1 cellular context compared by ENCODE assay signal in the genomic region with DNA sequence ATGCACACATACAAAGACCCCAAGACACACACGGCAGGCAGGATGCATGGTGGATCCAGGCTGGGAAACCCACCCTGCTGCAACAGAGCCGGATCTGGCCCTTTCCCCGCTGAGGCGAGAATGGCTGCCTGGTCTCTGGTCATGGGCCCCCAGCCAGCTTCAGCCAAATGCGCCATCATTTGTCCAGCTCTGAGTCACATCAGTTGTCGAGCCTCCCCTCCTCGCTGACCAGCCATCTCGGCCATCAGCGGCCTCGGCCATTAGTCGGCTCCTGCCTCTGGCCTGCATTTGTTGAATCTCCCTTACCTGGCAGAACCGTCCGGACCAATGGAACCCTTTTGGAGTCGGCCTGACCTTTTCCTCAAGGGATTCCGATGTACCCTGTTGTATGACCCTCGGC.
TF ChIP-seq lines count a peak whose summit lies in the region.

No MANE protein-coding gene starts in this region.

TF ChIP-seq in K562, 482 proteins besides CTCF, POLR2A, EP300 and RAD21:
- TF ChIP-seq E2F3 (CRISPR knock-in tag; IDR thresholded peaks at IDR 0.05) (no peak), HLTF (IDR thresholded peaks at IDR 0.05) (no peak), YY1 (IDR thresholded peaks at IDR 0.05; ENCODE audit: borderline replicate concordance in 1 of 3, control insufficient read depth in 1 of 3, extremely low read depth in 1 of 3, insufficient read depth in 3 of 3, insufficient read length in 1 of 3, insufficient replicate concordance in 2 of 3, low read depth in 1 of 3, low read length in 2 of 3) (peak in 1 of 3 experiments; percentile 28)
- TF ChIP-seq, protein P1, sequence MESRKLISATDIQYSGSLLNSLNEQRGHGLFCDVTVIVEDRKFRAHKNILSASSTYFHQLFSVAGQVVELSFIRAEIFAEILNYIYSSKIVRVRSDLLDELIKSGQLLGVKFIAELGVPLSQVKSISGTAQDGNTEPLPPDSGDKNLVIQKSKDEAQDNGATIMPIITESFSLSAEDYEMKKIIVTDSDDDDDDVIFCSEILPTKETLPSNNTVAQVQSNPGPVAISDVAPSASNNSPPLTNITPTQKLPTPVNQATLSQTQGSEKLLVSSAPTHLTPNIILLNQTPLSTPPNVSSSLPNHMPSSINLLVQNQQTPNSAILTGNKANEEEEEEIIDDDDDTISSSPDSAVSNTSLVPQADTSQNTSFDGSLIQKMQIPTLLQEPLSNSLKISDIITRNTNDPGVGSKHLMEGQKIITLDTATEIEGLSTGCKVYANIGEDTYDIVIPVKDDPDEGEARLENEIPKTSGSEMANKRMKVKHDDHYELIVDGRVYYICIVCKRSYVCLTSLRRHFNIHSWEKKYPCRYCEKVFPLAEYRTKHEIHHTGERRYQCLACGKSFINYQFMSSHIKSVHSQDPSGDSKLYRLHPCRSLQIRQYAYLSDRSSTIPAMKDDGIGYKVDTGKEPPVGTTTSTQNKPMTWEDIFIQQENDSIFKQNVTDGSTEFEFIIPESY (CRISPR knock-in tag; IDR thresholded peaks at IDR 0.05): no peak
